Comparison of ENCODE assay signal across 38 cellular contexts in genomic region chr19:8866344-8866743, GRCh38. TPM values are rescaled to one million over a fixed set of nuclear protein-coding genes. Genes with fewer than 3 reads are reported as not detected.
"Had no signal": no experiment of that assay in that cellular context is flagged by ENCODE, and none has a peak within 500 bp of the region (broad histone marks: within the 10 kb centered on the region; RNA-seq: fewer than 3 reads in every experiment).

No MANE protein-coding gene starts in this region.

- H3K36me3 ChIP-seq: MG63 had no signal

- H3K4me3 ChIP-seq: MG63 had no signal

- H3K9me3 ChIP-seq: MG63 had no signal

- DNase-seq: Karpas-422, Kasumi-1, MG63, MM.1S, MV-4-11, NCI-H1048, NCI-H1092, NCI-H1092 treated with DMSO at 0.1 percent for 48 hours, NCI-H1105, NCI-H1105 treated with DMSO at 0.1 percent for 48 hours, NCI-H1417, NCI-H1417 treated with DMSO at 0.1 percent for 48 hours, NCI-H1436, NCI-H1436 treated with DMSO at 0.1 percent for 48 hours, NCI-H146, NCI-H1694, NCI-H1694 treated with DMSO at 0.1 percent for 48 hours, NCI-H187, NCI-H187 treated with DMSO at 0.1 percent for 48 hours, NCI-H1930, NCI-H2029, NCI-H2029 treated with DMSO at 0.1 percent for 48 hours, NCI-H2081, NCI-H2081 treated with DMSO at 0.1 percent for 48 hours, NCI-H2107, NCI-H2171, NCI-H2227 treated with DMSO at 0.1 percent for 48 hours, NCI-H226, NCI-H345, NCI-H446, NCI-H446 treated with DMSO at 0.1 percent for 48 hours, NCI-H510A, NCI-H510A treated with DMSO at 0.1 percent for 48 hours, NCI-H524 had no signal

RNA-seq across cellular contexts. Expression of gene MBD3L1, which starts 34.2 kb away (rescaled TPM):
- total RNA-seq: LHCN-M2, M059J, MCF 10A, NCI-H460 had no signal
